ENCODE assay signal across 8 cellular contexts in genomic region chr19:5048091-5048726, GRCh38.
DNase-seq lines count a peak whose midpoint lies in the region; ATAC-seq and TF ChIP-seq lines count a peak whose summit lies in the region.

No MANE protein-coding gene starts in this region.

- no peak overlapping the region for H3K27ac Mint-ChIP-seq in MCF 10A (ENCODE audit: low read depth, unreplicated experiment)

- peaks cover 53% of the 10 kb centered on the region for H3K36me3 Mint-ChIP-seq in MCF 10A (ENCODE audit: insufficient read depth, unreplicated experiment)

- peak overlapping the region; percentile 21 for H3K4me3 Mint-ChIP-seq in MCF 10A (ENCODE audit: unreplicated experiment)

- H3K27me3 Mint-ChIP-seq in MCF 10A (ENCODE audit: insufficient read depth, unreplicated experiment), result no peaks in the 10 kb centered on the region

- no peaks in the 10 kb centered on the region for H3K9me3 Mint-ChIP-seq in MCF 10A (ENCODE audit: unreplicated experiment)

- peak overlapping the region; percentile 23; the same call in 1 of the 2 replicates for H3K27ac ChIP-seq in WERI-Rb-1

- peaks cover 48% of the 10 kb centered on the region for H3K36me3 ChIP-seq in WERI-Rb-1

- no peaks in the 10 kb centered on the region for H3K4me1 Mint-ChIP-seq in MCF 10A (ENCODE audit: insufficient read depth, unreplicated experiment)

- no TSS peak for BruUV-seq in MCF 10A (replicated peaks; lab: Mats Ljungman, UMichigan)

- TF ChIP-seq CTCF in WERI-Rb-1 (IDR thresholded peaks at IDR 0.05; ENCODE audit: low read depth, low read length) (peak; percentile 98), MCF 10A (IDR thresholded peaks at IDR 0.05; ENCODE audit: unreplicated experiment) (peak; percentile 99)

- DNase-seq in NCI-H1417 (lab: John Stamatoyannopoulos, UW) (peak; percentile 62 to 85 (median 83)), NCI-H1417 treated with DMSO at 0.1 percent for 48 hours (lab: John Stamatoyannopoulos, UW) (no peak), NCI-H146 (lab: John Stamatoyannopoulos, UW) (peak; percentile 35), WERI-Rb-1 (peak; percentile 76), MCF 10A (ENCODE audit: unreplicated experiment) (peak; percentile 82), iris pigment epithelial cell (ENCODE audit: low read depth) (peak; percentile 68)
- peak; percentile 35 to 56 (median 47) for DNase-seq in stimulated activated CD4-positive, alpha-beta T cell treated with anti-CD3 and anti-CD28 coated beads, Interleukin-12 subunit alpha, Interleukin-12 subunit beta, amount 100 ng/mL, for 48 hours (ENCODE audit: low read depth in 2 of 3, low spot score in 1 of 3)

- no peaks in the 10 kb centered on the region for H3K27me3 ChIP-seq in WERI-Rb-1 (ENCODE audit: insufficient read depth, low read depth, severe bottlenecking)

- H3K9me3 ChIP-seq in WERI-Rb-1 (ENCODE audit: severe bottlenecking), result no peaks in the 10 kb centered on the region

- H3K4me3 ChIP-seq in WERI-Rb-1 (ENCODE audit: low read depth, low read length), result no peak overlapping the region

- no peak for ATAC-seq in GM21528 (IDR thresholded peaks at IDR 0.05; ENCODE audit: low FRiP score, unreplicated experiment)

- CTCF ChIA-PET in MCF 10A (lab: Yijun Ruan, JAX), result interaction anchor here (0.6 to 1.8 kb wide), 25 partner anchors 13 to 692 kb away, joined by 3 to 9 read pairs (median 3); partner anchors contain the start of gene KDM4B

- POLR2A ChIA-PET in MCF 10A (lab: Yijun Ruan, JAX), result interaction anchor here (0.6 to 1.4 kb wide), 4 partner anchors 33 to 642 kb away, joined by 3 read pairs; partner anchors contain the start of genes RPL36, SAFB and SAFB2

- intact Hi-C loops in MCF 10A (cut with micrococcal nuclease), result loop anchor here (1.0 kb wide), 1 partner anchor 530 kb away; no protein-coding TSS in a partner anchor
